ENCODE assay signal across 14 cellular contexts in the genomic region with DNA sequence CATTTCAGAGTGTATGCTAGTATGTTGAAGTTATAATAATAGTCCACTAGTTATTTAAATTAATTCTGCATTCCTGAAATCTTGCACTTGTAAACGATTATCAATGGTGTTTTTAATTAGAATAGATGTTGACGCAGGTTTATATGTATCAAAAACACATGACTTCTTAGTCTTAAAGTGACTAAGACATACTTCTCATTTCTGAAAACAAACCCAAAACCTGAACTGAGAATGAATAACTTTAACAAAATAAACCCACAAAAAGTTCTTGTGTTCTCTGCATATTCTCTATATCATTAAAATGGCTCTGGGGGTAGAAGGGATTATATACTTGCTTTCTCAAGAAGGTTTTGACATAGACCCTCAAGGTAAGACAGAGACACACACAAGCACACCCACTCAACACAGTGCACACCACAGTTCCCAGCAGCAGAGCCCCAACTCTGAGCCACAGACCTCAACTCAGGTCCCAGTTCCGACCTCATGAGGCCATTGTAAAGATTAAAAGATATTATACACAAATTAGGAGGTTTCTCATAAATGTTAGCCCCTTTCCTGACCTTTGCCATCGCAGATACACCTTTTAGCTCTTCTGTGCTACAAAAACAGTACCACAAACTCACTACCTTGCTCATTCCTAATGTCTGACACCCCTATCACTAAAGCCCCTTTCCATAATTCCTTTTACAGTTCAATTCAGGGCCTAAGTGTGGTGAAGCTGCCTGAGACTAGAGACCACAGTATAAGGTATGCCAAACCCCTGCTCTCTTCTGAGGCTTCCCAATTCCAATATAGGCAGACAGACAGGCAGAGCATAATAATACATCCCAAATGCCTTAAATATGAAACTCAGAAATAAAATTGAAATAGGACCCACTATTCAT.
DNase-seq lines count a peak whose midpoint lies in the region; ATAC-seq, FAIRE-seq and TF ChIP-seq lines count a peak whose summit lies in the region.
"Had no signal": no experiment of that assay in that cellular context is flagged by ENCODE, and none has a peak within 500 bp of the region (broad histone marks: within the 10 kb centered on the region; RNA-seq: fewer than 3 reads in every experiment).

No MANE protein-coding gene starts in this region.

- CTCF ChIA-PET in HepG2 (lab: Yijun Ruan, JAX; ENCODE audit: low intra/inter-chr PET ratio, low total read pairs): no interaction called here

- no peaks in the 10 kb centered on the region for H3K27me3 Mint-ChIP-seq in activated T-cell treated with anti-CD3 and anti-CD28 coated beads, Interleukin-2, amount 50 U/mL, for 24 hours

- TF ChIP-seq EP300 in HepG2 (IDR thresholded peaks at IDR 0.05; ENCODE audit: low read depth in 2 of 2, low read length in 2 of 2): no peak
- no peak for TF ChIP-seq EP300 in HepG2 (CRISPR knock-in tag; IDR thresholded peaks at IDR 0.05; ENCODE audit: borderline replicate concordance)

- peak overlapping the region; percentile 79 for H3K27ac Mint-ChIP-seq in activated T-cell treated with anti-CD3 and anti-CD28 coated beads, Interleukin-2, amount 50 U/mL, for 24 hours

- H3K4me1 Mint-ChIP-seq in activated T-cell treated with anti-CD3 and anti-CD28 coated beads, Interleukin-2, amount 50 U/mL, for 24 hours (ENCODE audit: low read depth): peaks cover 29% of the 10 kb centered on the region

- H3K9me3 Mint-ChIP-seq in activated T-cell treated with anti-CD3 and anti-CD28 coated beads, Interleukin-2, amount 50 U/mL, for 24 hours: no peaks in the 10 kb centered on the region

- no peaks in the 10 kb centered on the region for H3K9me3 ChIP-seq in HepG2 (ENCODE audit: low read length)

- 98% methylated on average over 4 of the region's 4 CpGs for WGBS in HepG2 (ENCODE audit: low lambda C conversion rate)

- H4K20me1 ChIP-seq in HepG2 (ENCODE audit: insufficient read depth, low read length): no peaks in the 10 kb centered on the region

- no peaks in the 10 kb centered on the region for H3K4me1 ChIP-seq in HepG2 (ENCODE audit: insufficient read depth, low read length)

- H2AFZ ChIP-seq in HepG2 (ENCODE audit: low read length): no peak overlapping the region

- H3K27ac ChIP-seq in HepG2 (ENCODE audit: extremely low read length, insufficient read depth, low read length): no peak overlapping the region
- H3K27ac ChIP-seq: cardiac muscle cell had no signal

- H3K79me2 ChIP-seq in HepG2 (ENCODE audit: insufficient read depth, low read length): peaks cover 9% of the 10 kb centered on the region

- no TSS peak for BruUV-seq in HepG2 (replicated peaks; lab: Mats Ljungman, UMichigan)

- no peak for TF ChIP-seq CTCF in HepG2 (CRISPR knock-in tag; IDR thresholded peaks at IDR 0.05)

- intact Hi-C loops in HepG2 (cut with micrococcal nuclease; ENCODE audit: unreplicated experiment): no loop called here

- ATAC-seq in HG02759 (IDR thresholded peaks at IDR 0.05; ENCODE audit: unreplicated experiment) (peak; percentile 66), HepG2 (no peak)

- no peaks in the 10 kb centered on the region for H3K36me3 ChIP-seq in HepG2 (replicated peaks in 1 of 2; ENCODE audit: control insufficient read depth in 1 of 2, insufficient read depth in 2 of 2, low read length in 2 of 2)
- H3K36me3 ChIP-seq: cardiac muscle cell had no signal

- H3K9ac ChIP-seq in HepG2 (ENCODE audit: insufficient read depth, low read depth, low read length): no peak overlapping the region

- TF ChIP-seq RAD21 in HepG2 (CRISPR knock-in tag; IDR thresholded peaks at IDR 0.05): no peak

- no peaks in the 10 kb centered on the region for H3K27me3 ChIP-seq in HepG2 (ENCODE audit: control insufficient read depth in 1 of 2, insufficient read depth in 2 of 2, low read length in 2 of 2)
- H3K27me3 ChIP-seq: cardiac muscle cell had no signal

- H3K4me3 ChIP-seq in HepG2 (replicated peaks in 1 of 3; ENCODE audit: insufficient read depth in 1 of 3, low read depth in 2 of 3, low read length in 3 of 3): no peak overlapping the region
- H3K4me3 ChIP-seq: cardiac muscle cell had no signal

- TF ChIP-seq POLR2A in HepG2 (IDR thresholded peaks at IDR 0.05; ENCODE audit: insufficient read depth in 1 of 2, low read depth in 2 of 2, low read length in 2 of 2): no peak

- no peak overlapping the region for H3K4me2 ChIP-seq in HepG2 (ENCODE audit: low read depth, low read length)

- peak; percentile 13 to 31 for DNase-seq in activated CD4-positive, alpha-beta T cell treated with anti-CD3 and anti-CD28 coated beads, Interleukin-2, amount 50 U/mL, for 48 hours
- no peak for DNase-seq in activated CD4-positive, alpha-beta T cell treated with anti-CD3 and anti-CD28 coated beads for 1 hour
- DNase-seq in activated T-cell treated with anti-CD3 and anti-CD28 coated beads, Interleukin-2, amount 50 U/mL, for 24 hours: peak; percentile 40
- peak; percentile 13 to 21 for DNase-seq in stimulated activated CD8-positive, alpha-beta memory T cell treated with anti-CD3 and anti-CD28 coated beads, Interleukin-2, amount 100 ng/mL, for 48 hours (ENCODE audit: low read depth in 2 of 2)
- DNase-seq in AG20443 (ENCODE audit: low spot score) (no peak), HepG2 (ENCODE audit: low spot score) (no peak), SW480 (ENCODE audit: low spot score) (no peak)
- DNase-seq: erythroblast, NCI-H1417 treated with DMSO at 0.1 percent for 48 hours, retina, T-helper 1 cell had no signal

- in situ Hi-C loops in HepG2 (cut with HindIII; ENCODE audit: extremely low pct_ligation_motif_present, low pct_unique_long_range_greater_than_20kb): no loop called here

- no peak overlapping the region for H3K4me3 Mint-ChIP-seq in activated T-cell treated with anti-CD3 and anti-CD28 coated beads, Interleukin-2, amount 50 U/mL, for 24 hours

- FAIRE-seq in HepG2 (lab: Jason Lieb, UNC): no peak
- FAIRE-seq: A204.1 had no signal

- H3K36me3 Mint-ChIP-seq in activated T-cell treated with anti-CD3 and anti-CD28 coated beads, Interleukin-2, amount 50 U/mL, for 24 hours (ENCODE audit: low read depth): no peaks in the 10 kb centered on the region

- POLR2A ChIA-PET in HepG2 (lab: Yijun Ruan, JAX): no interaction called here

TF ChIP-seq in HepG2, 621 proteins besides CTCF, POLR2A, EP300 and RAD21:
- TF ChIP-seq, protein P1, sequence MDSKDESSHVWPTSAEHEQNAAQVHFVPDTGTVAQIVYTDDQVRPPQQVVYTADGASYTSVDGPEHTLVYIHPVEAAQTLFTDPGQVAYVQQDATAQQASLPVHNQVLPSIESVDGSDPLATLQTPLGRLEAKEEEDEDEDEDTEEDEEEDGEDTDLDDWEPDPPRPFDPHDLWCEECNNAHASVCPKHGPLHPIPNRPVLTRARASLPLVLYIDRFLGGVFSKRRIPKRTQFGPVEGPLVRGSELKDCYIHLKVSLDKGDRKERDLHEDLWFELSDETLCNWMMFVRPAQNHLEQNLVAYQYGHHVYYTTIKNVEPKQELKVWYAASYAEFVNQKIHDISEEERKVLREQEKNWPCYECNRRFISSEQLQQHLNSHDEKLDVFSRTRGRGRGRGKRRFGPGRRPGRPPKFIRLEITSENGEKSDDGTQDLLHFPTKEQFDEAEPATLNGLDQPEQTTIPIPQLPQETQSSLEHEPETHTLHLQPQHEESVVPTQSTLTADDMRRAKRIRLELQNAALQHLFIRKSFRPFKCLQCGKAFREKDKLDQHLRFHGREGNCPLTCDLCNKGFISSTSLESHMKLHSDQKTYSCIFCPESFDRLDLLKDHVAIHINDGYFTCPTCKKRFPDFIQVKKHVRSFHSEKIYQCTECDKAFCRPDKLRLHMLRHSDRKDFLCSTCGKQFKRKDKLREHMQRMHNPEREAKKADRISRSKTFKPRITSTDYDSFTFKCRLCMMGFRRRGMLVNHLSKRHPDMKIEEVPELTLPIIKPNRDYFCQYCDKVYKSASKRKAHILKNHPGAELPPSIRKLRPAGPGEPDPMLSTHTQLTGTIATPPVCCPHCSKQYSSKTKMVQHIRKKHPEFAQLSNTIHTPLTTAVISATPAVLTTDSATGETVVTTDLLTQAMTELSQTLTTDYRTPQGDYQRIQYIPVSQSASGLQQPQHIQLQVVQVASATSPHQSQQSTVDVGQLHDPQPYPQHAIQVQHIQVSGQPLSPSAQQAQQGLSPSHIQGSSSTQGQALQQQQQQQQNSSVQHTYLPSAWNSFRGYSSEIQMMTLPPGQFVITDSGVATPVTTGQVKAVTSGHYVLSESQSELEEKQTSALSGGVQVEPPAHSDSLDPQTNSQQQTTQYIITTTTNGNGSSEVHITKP (CRISPR knock-in tag; IDR thresholded peaks at IDR 0.05; ENCODE audit: low read depth): no peak
- TF ChIP-seq RFX1 (IDR thresholded peaks at IDR 0.05): no peak
- TF ChIP-seq, protein P2, sequence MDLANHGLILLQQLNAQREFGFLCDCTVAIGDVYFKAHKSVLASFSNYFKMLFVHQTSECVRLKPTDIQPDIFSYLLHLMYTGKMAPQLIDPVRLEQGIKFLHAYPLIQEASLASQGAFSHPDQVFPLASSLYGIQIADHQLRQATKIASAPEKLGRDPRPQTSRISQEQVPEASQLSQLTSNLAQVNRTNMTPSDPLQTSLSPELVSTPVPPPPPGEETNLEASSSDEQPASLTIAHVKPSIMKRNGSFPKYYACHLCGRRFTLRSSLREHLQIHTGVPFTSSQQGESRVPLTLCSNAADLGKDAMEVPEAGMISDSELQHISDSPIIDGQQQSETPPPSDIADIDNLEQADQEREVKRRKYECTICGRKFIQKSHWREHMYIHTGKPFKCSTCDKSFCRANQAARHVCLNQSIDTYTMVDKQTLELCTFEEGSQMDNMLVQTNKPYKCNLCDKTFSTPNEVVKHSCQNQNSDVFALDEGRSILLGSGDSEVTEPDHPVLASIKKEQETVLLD (CRISPR knock-in tag; IDR thresholded peaks at IDR 0.05; ENCODE audit: low read depth): no peak
- TF ChIP-seq, protein P3, sequence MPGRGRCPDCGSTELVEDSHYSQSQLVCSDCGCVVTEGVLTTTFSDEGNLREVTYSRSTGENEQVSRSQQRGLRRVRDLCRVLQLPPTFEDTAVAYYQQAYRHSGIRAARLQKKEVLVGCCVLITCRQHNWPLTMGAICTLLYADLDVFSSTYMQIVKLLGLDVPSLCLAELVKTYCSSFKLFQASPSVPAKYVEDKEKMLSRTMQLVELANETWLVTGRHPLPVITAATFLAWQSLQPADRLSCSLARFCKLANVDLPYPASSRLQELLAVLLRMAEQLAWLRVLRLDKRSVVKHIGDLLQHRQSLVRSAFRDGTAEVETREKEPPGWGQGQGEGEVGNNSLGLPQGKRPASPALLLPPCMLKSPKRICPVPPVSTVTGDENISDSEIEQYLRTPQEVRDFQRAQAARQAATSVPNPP (CRISPR knock-in tag; IDR thresholded peaks at IDR 0.05): no peak
- no peak for TF ChIP-seq KDM6A (CRISPR knock-in tag; IDR thresholded peaks at IDR 0.05; ENCODE audit: low read depth)
- TF ChIP-seq, protein P4, sequence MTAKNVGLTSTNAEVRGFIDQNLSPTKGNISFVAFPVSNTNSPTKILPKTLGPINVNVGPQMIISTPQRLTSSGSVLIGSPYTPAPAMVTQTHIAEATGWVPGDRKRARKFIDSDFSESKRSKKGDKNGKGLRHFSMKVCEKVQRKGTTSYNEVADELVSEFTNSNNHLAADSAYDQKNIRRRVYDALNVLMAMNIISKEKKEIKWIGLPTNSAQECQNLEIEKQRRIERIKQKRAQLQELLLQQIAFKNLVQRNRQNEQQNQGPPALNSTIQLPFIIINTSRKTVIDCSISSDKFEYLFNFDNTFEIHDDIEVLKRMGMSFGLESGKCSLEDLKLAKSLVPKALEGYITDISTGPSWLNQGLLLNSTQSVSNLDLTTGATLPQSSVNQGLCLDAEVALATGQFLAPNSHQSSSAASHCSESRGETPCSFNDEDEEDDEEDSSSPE (CRISPR knock-in tag; IDR thresholded peaks at IDR 0.05): no peak

Comparison
In these comparisons a context has a peak if more than half of its experiments do, and no peak if none do; other contexts are left out.
1. DNase-seq: peak in activated CD4-positive, alpha-beta T cell treated with anti-CD3 and anti-CD28 coated beads, Interleukin-2, amount 50 U/mL, for 48 hours (2 of 2), activated T-cell treated with anti-CD3 and anti-CD28 coated beads, Interleukin-2, amount 50 U/mL, for 24 hours (single experiment) and stimulated activated CD8-positive, alpha-beta memory T cell treated with anti-CD3 and anti-CD28 coated beads, Interleukin-2, amount 100 ng/mL, for 48 hours (2 of 2); none in activated CD4-positive, alpha-beta T cell treated with anti-CD3 and anti-CD28 coated beads for 1 hour (single experiment), AG20443 (single experiment), HepG2 (single experiment) and SW480 (single experiment).